In genomic region chr12:1195513-1195912, GRCh38 we compare ENCODE assay signal across 23 cellular contexts.
DNase-seq lines count a peak whose midpoint lies in the region; ATAC-seq and TF ChIP-seq lines count a peak whose summit lies in the region.
"Had no signal": no experiment of that assay in that cellular context is flagged by ENCODE, and none has a peak within 500 bp of the region (broad histone marks: within the 10 kb centered on the region; RNA-seq: fewer than 3 reads in every experiment).

No MANE protein-coding gene starts in this region.

- peaks cover 6% of the 10 kb centered on the region for H3K4me1 Mint-ChIP-seq in MCF 10A (ENCODE audit: insufficient read depth, unreplicated experiment)
- H3K4me1 Mint-ChIP-seq in activated CD4-positive, alpha-beta T cell treated with anti-CD3 and anti-CD28 coated beads, Interleukin-2, amount 10 ng/mL, durations not matched to agents 24 days and 14 days: peaks cover 1% of the 10 kb centered on the region
- H3K4me1 Mint-ChIP-seq: B cell had no signal

- no peak for TF ChIP-seq RAD21 in SK-N-SH (IDR thresholded peaks at IDR 0.05; ENCODE audit: low read length)

- H3K9me3 Mint-ChIP-seq in MCF 10A (ENCODE audit: unreplicated experiment): no peaks in the 10 kb centered on the region
- no peaks in the 10 kb centered on the region for H3K9me3 Mint-ChIP-seq in activated CD4-positive, alpha-beta T cell treated with anti-CD3 and anti-CD28 coated beads, Interleukin-2, amount 10 ng/mL, durations not matched to agents 24 days and 14 days
- H3K9me3 Mint-ChIP-seq: CD4-positive, alpha-beta T cell; CD8-positive, alpha-beta T cell had no signal

- H3K4me3 Mint-ChIP-seq in MCF 10A (ENCODE audit: unreplicated experiment): no peak overlapping the region
- H3K4me3 Mint-ChIP-seq in activated CD4-positive, alpha-beta T cell treated with anti-CD3 and anti-CD28 coated beads, Interleukin-2, amount 10 ng/mL, durations not matched to agents 24 days and 14 days: no peak overlapping the region
- H3K4me3 Mint-ChIP-seq: B cell; CD4-positive, alpha-beta T cell; CD8-positive, alpha-beta T cell had no signal

- POLR2A ChIA-PET in MCF 10A (lab: Yijun Ruan, JAX) (interaction anchor here (0.6 kb wide), 1 partner anchor 1429 kb away, joined by 3 read pairs; no protein-coding TSS in a partner anchor), SK-N-SH (lab: Yijun Ruan, JAX) (no interaction called here)

- no peaks in the 10 kb centered on the region for H3K27me3 ChIP-seq in breast epithelium
- no peaks in the 10 kb centered on the region for H3K27me3 ChIP-seq in RWPE2 (ENCODE audit: insufficient read depth, poor library complexity, severe bottlenecking)
- no peaks in the 10 kb centered on the region for H3K27me3 ChIP-seq in SK-N-SH (ENCODE audit: insufficient read depth)
- H3K27me3 ChIP-seq: BLaER1 treated with 17β-estradiol and CSF1 and Interleukin-3, amounts not matched to agents 10 nM and 100 nM had no signal

- no peak for TF ChIP-seq EP300 in SK-N-SH (IDR thresholded peaks at IDR 0.05; ENCODE audit: borderline replicate concordance in 1 of 2, low read depth in 1 of 2, low read length in 1 of 2)

- WGBS in SK-N-SH (ENCODE audit: low lambda C conversion rate): 94% methylated on average over 4 of the region's 4 CpGs

- H3K4me2 ChIP-seq in SK-N-SH: no peak overlapping the region
- H3K4me2 ChIP-seq: A549; BLaER1 treated with 17β-estradiol and CSF1 and Interleukin-3, amounts not matched to agents 10 nM and 100 nM had no signal

- H3K9ac ChIP-seq in SK-N-SH: no peak overlapping the region
- H3K9ac ChIP-seq: BLaER1 treated with 17β-estradiol and CSF1 and Interleukin-3, amounts not matched to agents 10 nM and 100 nM had no signal

- CTCF ChIA-PET in MCF 10A (lab: Yijun Ruan, JAX) (interaction anchor here (0.6 kb wide), 1 partner anchor 8 kb away, joined by 3 read pairs; no protein-coding TSS in a partner anchor), SK-N-SH (lab: Yijun Ruan, JAX) (no interaction called here)

- TF ChIP-seq POLR2A in breast epithelium (IDR thresholded peaks at IDR 0.05): no peak

- DNase-seq in MCF 10A (ENCODE audit: unreplicated experiment) (no peak), breast epithelium (ENCODE audit: low spot score in 2 of 2) (no peak), RWPE2 (ENCODE audit: low spot score) (no peak), medulla oblongata (ENCODE audit: extremely low spot score) (peak; percentile 50), pons (ENCODE audit: low spot score) (peak; percentile 63), SK-N-SH (no peak), SKM-1 treated with dmso at 0.1 percent for 144 hours (lab: John Stamatoyannopoulos, UW; ENCODE audit: unreplicated experiment) (no peak)
- DNase-seq in activated CD4-positive, alpha-beta T cell treated with anti-CD3 and anti-CD28 coated beads, Interleukin-2, amount 10 ng/mL, durations not matched to agents 24 days and 14 days: no peak
- DNase-seq: AML-193; CD4-positive, alpha-beta T cell; CD8-positive, alpha-beta T cell; DMS 273 treated with DMSO at 0.1 percent for 48 hours; DMS153; DMS53; DMS79; DND-41; EL; GDM1 had no signal

- H3K4me3 ChIP-seq in breast epithelium: no peak overlapping the region
- no peak overlapping the region for H3K4me3 ChIP-seq in RWPE2 (ENCODE audit: severe bottlenecking)
- no peak overlapping the region for H3K4me3 ChIP-seq in SK-N-SH (ENCODE audit: low read depth in 2 of 2, low read length in 1 of 2)
- H3K4me3 ChIP-seq: A549; BLaER1 treated with 17β-estradiol and CSF1 and Interleukin-3, amounts not matched to agents 10 nM and 100 nM had no signal

- H3K27ac Mint-ChIP-seq in MCF 10A (ENCODE audit: low read depth, unreplicated experiment): peak overlapping the region; percentile 10
- no peak overlapping the region for H3K27ac Mint-ChIP-seq in activated CD4-positive, alpha-beta T cell treated with anti-CD3 and anti-CD28 coated beads, Interleukin-2, amount 10 ng/mL, durations not matched to agents 24 days and 14 days
- H3K27ac Mint-ChIP-seq: B cell; CD4-positive, alpha-beta T cell; CD8-positive, alpha-beta T cell had no signal

- H3K36me3 Mint-ChIP-seq in MCF 10A (ENCODE audit: insufficient read depth, unreplicated experiment): peaks cover 28% of the 10 kb centered on the region
- peaks cover 37% of the 10 kb centered on the region for H3K36me3 Mint-ChIP-seq in activated CD4-positive, alpha-beta T cell treated with anti-CD3 and anti-CD28 coated beads, Interleukin-2, amount 10 ng/mL, durations not matched to agents 24 days and 14 days (ENCODE audit: low read depth)

- BruUV-seq in MCF 10A (replicated peaks; lab: Mats Ljungman, UMichigan): no TSS peak

- H3K36me3 ChIP-seq in breast epithelium (no peaks in the 10 kb centered on the region), RWPE2 (ENCODE audit: low read depth) (peaks cover 23% of the 10 kb centered on the region), SK-N-SH (replicated peaks in 1 of 2; ENCODE audit: control insufficient read depth in 1 of 2, insufficient read depth in 2 of 2, low read length in 1 of 2) (peaks cover 18 to 22% of the 10 kb centered on the region in 2 experiments)

- no peak overlapping the region for H2AFZ ChIP-seq in SK-N-SH (ENCODE audit: low read depth)

- H3K79me2 ChIP-seq in SK-N-SH (ENCODE audit: insufficient read depth): peaks cover 4% of the 10 kb centered on the region; the same call in 1 of the 2 replicates

- ATAC-seq in RWPE2 (ENCODE audit: low read depth): no peak
- ATAC-seq: A549; CD8-positive, alpha-beta T cell had no signal

- no peak overlapping the region for H3K27ac ChIP-seq in breast epithelium
- H3K27ac ChIP-seq in RWPE2 (ENCODE audit: poor library complexity, severe bottlenecking): peak overlapping the region; percentile 92
- H3K27ac ChIP-seq in SK-N-SH (ENCODE audit: low read depth in 2 of 2, low read length in 1 of 2): no peak overlapping the region
- H3K27ac ChIP-seq: 22Rv1; A549; BLaER1 treated with 17β-estradiol and CSF1 and Interleukin-3, amounts not matched to agents 10 nM and 100 nM; C4-2B had no signal

- no peaks in the 10 kb centered on the region for H3K9me2 ChIP-seq in SK-N-SH

- no peaks in the 10 kb centered on the region for H3K4me1 ChIP-seq in breast epithelium
- peaks cover 32% of the 10 kb centered on the region for H3K4me1 ChIP-seq in RWPE2 (ENCODE audit: insufficient read depth, poor library complexity, severe bottlenecking)
- H3K4me1 ChIP-seq in SK-N-SH (ENCODE audit: control insufficient read depth in 1 of 2, insufficient read depth in 2 of 2, low read depth in 1 of 2, low read length in 1 of 2): no peaks in the 10 kb centered on the region; a peak in 2 of 4 replicates
- H3K4me1 ChIP-seq: A549; BLaER1 treated with 17β-estradiol and CSF1 and Interleukin-3, amounts not matched to agents 10 nM and 100 nM had no signal

- intact Hi-C loops in MCF 10A (cut with micrococcal nuclease): no loop called here
- intact Hi-C loops in breast epithelium (cut with DNase I; ENCODE audit: low total_unique reads): no loop called here
- intact Hi-C loops in activated CD4-positive, alpha-beta T cell treated with anti-CD3 and anti-CD28 coated beads, Interleukin-2, amount 10 ng/mL, durations not matched to agents 24 days and 14 days (cut with micrococcal nuclease): no loop called here

- H3F3A ChIP-seq in SK-N-SH (replicated peaks; ENCODE audit: insufficient read depth): peaks cover 18% of the 10 kb centered on the region

- H3K9me3 ChIP-seq in breast epithelium (peaks cover 0 to 5% of the 10 kb centered on the region in 2 donors), RWPE2 (ENCODE audit: severe bottlenecking) (peaks cover 2% of the 10 kb centered on the region), SK-N-SH (no peaks in the 10 kb centered on the region)

- TF ChIP-seq CTCF in MCF 10A (IDR thresholded peaks at IDR 0.05; ENCODE audit: unreplicated experiment): no peak
- TF ChIP-seq CTCF in breast epithelium (IDR thresholded peaks at IDR 0.05): no peak
- TF ChIP-seq CTCF in RWPE2 (IDR thresholded peaks at IDR 0.05; ENCODE audit: poor library complexity, severe bottlenecking): no peak
- no peak for TF ChIP-seq CTCF in SK-N-SH (IDR thresholded peaks at IDR 0.05)

- H4K20me1 ChIP-seq in SK-N-SH (ENCODE audit: insufficient read depth): no peaks in the 10 kb centered on the region
- H4K20me1 ChIP-seq: BLaER1 treated with 17β-estradiol and CSF1 and Interleukin-3, amounts not matched to agents 10 nM and 100 nM had no signal

- H3K27me3 Mint-ChIP-seq in MCF 10A (ENCODE audit: insufficient read depth, unreplicated experiment): no peaks in the 10 kb centered on the region
- no peaks in the 10 kb centered on the region for H3K27me3 Mint-ChIP-seq in activated CD4-positive, alpha-beta T cell treated with anti-CD3 and anti-CD28 coated beads, Interleukin-2, amount 10 ng/mL, durations not matched to agents 24 days and 14 days
- H3K27me3 Mint-ChIP-seq: B cell; CD4-positive, alpha-beta T cell had no signal

TF ChIP-seq in SK-N-SH, 30 proteins besides CTCF, POLR2A, EP300 and RAD21 (continues in another document):
- TF ChIP-seq, protein P1, sequence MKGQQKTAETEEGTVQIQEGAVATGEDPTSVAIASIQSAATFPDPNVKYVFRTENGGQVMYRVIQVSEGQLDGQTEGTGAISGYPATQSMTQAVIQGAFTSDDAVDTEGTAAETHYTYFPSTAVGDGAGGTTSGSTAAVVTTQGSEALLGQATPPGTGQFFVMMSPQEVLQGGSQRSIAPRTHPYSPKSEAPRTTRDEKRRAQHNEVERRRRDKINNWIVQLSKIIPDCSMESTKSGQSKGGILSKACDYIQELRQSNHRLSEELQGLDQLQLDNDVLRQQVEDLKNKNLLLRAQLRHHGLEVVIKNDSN (IDR thresholded peaks at IDR 0.05; ENCODE audit: borderline replicate concordance, low read depth): no peak
- TF ChIP-seq RXRA (IDR thresholded peaks at IDR 0.05; ENCODE audit: borderline replicate concordance, low read depth): no peak
- TF ChIP-seq USF2 (IDR thresholded peaks at IDR 0.05; ENCODE audit: borderline replicate concordance, low read depth, low read length): no peak
- TF ChIP-seq FOXJ3 (CRISPR knock-in tag; IDR thresholded peaks at IDR 0.05): no peak
- TF ChIP-seq FOSL2 (IDR thresholded peaks at IDR 0.05; ENCODE audit: borderline replicate concordance, low read depth): no peak
- no peak for TF ChIP-seq NFIC (IDR thresholded peaks at IDR 0.05; ENCODE audit: borderline replicate concordance)

Comparison
In these comparisons a context has a peak if more than half of its experiments do, and no peak if none do; other contexts are left out.
1. DNase-seq: peak in medulla oblongata (single experiment) and pons (single experiment); none in MCF 10A (single experiment), breast epithelium (0 of 2), RWPE2 (single experiment), activated CD4-positive, alpha-beta T cell treated with anti-CD3 and anti-CD28 coated beads, Interleukin-2, amount 10 ng/mL, durations not matched to agents 24 days and 14 days (single experiment), SK-N-SH (single experiment) and SKM-1 treated with dmso at 0.1 percent for 144 hours (single experiment).